Comparison of ENCODE assay signal across 8 cellular contexts in genomic region chr16:89319883-89320716, GRCh38.
DNase-seq lines count a peak whose midpoint lies in the region; ATAC-seq and TF ChIP-seq lines count a peak whose summit lies in the region.

No MANE protein-coding gene starts in this region.

- peaks cover 97% of the 10 kb centered on the region for H3K79me2 ChIP-seq in osteoblast (ENCODE audit: insufficient read depth, low read length)

- H3K9me3 ChIP-seq in esophagus muscularis mucosa (no peaks in the 10 kb centered on the region), osteoblast (ENCODE audit: low read depth, low read length) (no peaks in the 10 kb centered on the region)

- H3K27ac ChIP-seq in esophagus muscularis mucosa (replicated peaks in 1 of 4) (peak overlapping the region; percentile 64 to 82 (median 76)), osteoblast (ENCODE audit: low read depth, low read length) (peak overlapping the region; percentile 97)

- intact Hi-C loops in esophagus muscularis mucosa (cut with DNase I) = no loop called here

- peaks cover 98 to 100% (median 100%) of the 10 kb centered on the region in 4 donors for H3K4me1 ChIP-seq in esophagus muscularis mucosa
- H3K4me1 ChIP-seq in osteoblast (ENCODE audit: insufficient read depth, low read length) = peaks cover 74% of the 10 kb centered on the region

- no peak overlapping the region for H2AFZ ChIP-seq in osteoblast (ENCODE audit: low read length)

- WGBS in esophagus muscularis mucosa = 11% methylated on average over 18 of the region's 29 CpGs

- no peak for TF ChIP-seq CTCF in GM06990 (IDR thresholded peaks at IDR 0.05; ENCODE audit: insufficient read depth, low read length, poor library complexity, severe bottlenecking)
- no peak for TF ChIP-seq CTCF in esophagus muscularis mucosa (IDR thresholded peaks at IDR 0.05)
- TF ChIP-seq CTCF in osteoblast (IDR thresholded peaks at IDR 0.05; ENCODE audit: extremely low read depth, low read depth, low read length) = no peak

- peaks cover 13% of the 10 kb centered on the region for H3K36me3 ChIP-seq in GM06990 (ENCODE audit: control insufficient read depth, insufficient read depth, low read length)
- peaks cover 0 to 10% (median 3%) of the 10 kb centered on the region in 4 donors for H3K36me3 ChIP-seq in esophagus muscularis mucosa
- peaks cover 3% of the 10 kb centered on the region for H3K36me3 ChIP-seq in osteoblast (ENCODE audit: insufficient read depth, low read length)

- TF ChIP-seq POLR2A in esophagus muscularis mucosa (IDR thresholded peaks at IDR 0.05; ENCODE audit: low read depth) = no peak

- ATAC-seq in HG03442 (IDR thresholded peaks at IDR 0.05; ENCODE audit: unreplicated experiment) = no peak

- H3K4me3 ChIP-seq in GM06990 (replicated peaks; ENCODE audit: low read depth, low read length) (peak overlapping the region; percentile 6), esophagus muscularis mucosa (peak overlapping the region; percentile 25 to 41 (median 28)), osteoblast (ENCODE audit: insufficient read depth, low read length) (peak overlapping the region; percentile 59)

- H3K27me3 ChIP-seq in GM06990 (replicated peaks; ENCODE audit: control insufficient read depth, insufficient read depth, low read length) = no peaks in the 10 kb centered on the region
- no peaks in the 10 kb centered on the region for H3K27me3 ChIP-seq in esophagus muscularis mucosa
- H3K27me3 ChIP-seq in osteoblast (ENCODE audit: insufficient read depth, low read length) = no peaks in the 10 kb centered on the region

- H4K20me1 ChIP-seq in osteoblast (ENCODE audit: insufficient read depth, low read length) = peaks cover 24% of the 10 kb centered on the region

- peak overlapping the region; percentile 87 for H3K4me2 ChIP-seq in osteoblast (ENCODE audit: insufficient read depth, low read length)

- DNase-seq in GM06990 (ENCODE audit: extremely low read depth, insufficient read length) (peak; percentile 58), HT1080 (ENCODE audit: low read depth) (peak; percentile 94), esophagus muscularis mucosa (ENCODE audit: extremely low spot score) (no peak), osteoblast (ENCODE audit: insufficient read length, low spot score, missing footprints) (peak; percentile 99), NCI-H446 treated with DMSO at 0.1 percent for 48 hours (lab: John Stamatoyannopoulos, UW) (no peak), D341Med (ENCODE audit: low spot score) (no peak)
- peak; percentile 24 to 25 for DNase-seq in activated CD4-positive, alpha-beta T cell treated with anti-CD3 and anti-CD28 coated beads, Interleukin-2, amount 50 U/mL, for 4 hours

- TF ChIP-seq EP300 in esophagus muscularis mucosa (IDR thresholded peaks at IDR 0.05) = no peak

Comparison
In these comparisons a context has a peak if more than half of its experiments do, and no peak if none do; other contexts are left out.
1. DNase-seq: peak in GM06990 (single experiment), HT1080 (single experiment), activated CD4-positive, alpha-beta T cell treated with anti-CD3 and anti-CD28 coated beads, Interleukin-2, amount 50 U/mL, for 4 hours (2 of 2) and osteoblast (single experiment); none in esophagus muscularis mucosa (single experiment), NCI-H446 treated with DMSO at 0.1 percent for 48 hours (single experiment) and D341Med (single experiment).
2. H3K4me3 ChIP-seq: peak in every context shown above with its lines; median percentile 59 in osteoblast; 28 in esophagus muscularis mucosa; 6 in GM06990.